8 cellular contexts compared by ENCODE assay signal in genomic region chr7:103573479-103574058, GRCh38.
A peak's percentile ranks its signal among the peaks of the same experiment; 100 is the strongest.
DNase-seq lines count a peak whose midpoint lies in the region; ATAC-seq and TF ChIP-seq lines count a peak whose summit lies in the region.

No MANE protein-coding gene starts in this region.

- no peak overlapping the region for H3K9ac ChIP-seq in SK-N-MC (ENCODE audit: insufficient read length)

- H3K9me3 Mint-ChIP-seq in activated T-cell treated with anti-CD3 and anti-CD28 coated beads, Interleukin-2, amount 50 U/mL, for 4 hours = no peaks in the 10 kb centered on the region

- H3K4me3 ChIP-seq in SK-N-MC (no peak overlapping the region), thoracic aorta (no peak overlapping the region)

- H3K36me3 Mint-ChIP-seq in activated T-cell treated with anti-CD3 and anti-CD28 coated beads, Interleukin-2, amount 50 U/mL, for 4 hours (ENCODE audit: insufficient read depth) = no peaks in the 10 kb centered on the region

- H3K9me3 ChIP-seq in SK-N-MC (ENCODE audit: low read depth, low read length) (no peaks in the 10 kb centered on the region), thoracic aorta (no peaks in the 10 kb centered on the region)

- no peak overlapping the region for H3K27ac ChIP-seq in SK-N-MC
- H3K27ac ChIP-seq in thoracic aorta = no peak overlapping the region

- peaks cover 0 to 13% of the 10 kb centered on the region in 2 donors for H3K4me1 ChIP-seq in thoracic aorta (ENCODE audit: control insufficient read depth in 1 of 2, low read depth in 2 of 2)

- H3K4me1 Mint-ChIP-seq in activated T-cell treated with anti-CD3 and anti-CD28 coated beads, Interleukin-2, amount 50 U/mL, for 4 hours (ENCODE audit: low read depth) = no peaks in the 10 kb centered on the region

- TF ChIP-seq CTCF in LNCAP (IDR thresholded peaks at IDR 0.05) (peak; percentile 66), thoracic aorta (IDR thresholded peaks at IDR 0.05) (peak; percentile 59)

- no peak overlapping the region for H3K4me3 Mint-ChIP-seq in activated T-cell treated with anti-CD3 and anti-CD28 coated beads, Interleukin-2, amount 50 U/mL, for 4 hours

- DNase-seq in DMS 273 (lab: John Stamatoyannopoulos, UW; ENCODE audit: unreplicated experiment) = peak; percentile 80
- peak; percentile 14 for DNase-seq in SK-N-MC (ENCODE audit: low read depth, low spot score)
- DNase-seq in glomerular endothelial cell (ENCODE audit: extremely low read depth, low read depth, low spot score) = peak; percentile 29
- no peak for DNase-seq in thoracic aorta (ENCODE audit: low spot score)
- no peak for DNase-seq in activated T-cell treated with anti-CD3 and anti-CD28 coated beads, Interleukin-2, amount 50 U/mL, for 4 hours

- H3K36me3 ChIP-seq in SK-N-MC (ENCODE audit: insufficient read depth, low read length) (no peaks in the 10 kb centered on the region), thoracic aorta (no peaks in the 10 kb centered on the region)

- no peak for ATAC-seq in thoracic aorta (ENCODE audit: insufficient number of reproducible peaks, low FRiP score, low read depth)
- ATAC-seq in GM21526 (IDR thresholded peaks at IDR 0.05; ENCODE audit: low FRiP score, unreplicated experiment) = no peak
- ATAC-seq in GM19035 (IDR thresholded peaks at IDR 0.05; ENCODE audit: unreplicated experiment) = no peak
- no peak for ATAC-seq in activated T-cell treated with anti-CD3 and anti-CD28 coated beads, Interleukin-2, amount 50 U/mL, for 4 hours

- H3K27me3 ChIP-seq in thoracic aorta (replicated peaks; ENCODE audit: insufficient read depth) = no peaks in the 10 kb centered on the region

- H3K27me3 Mint-ChIP-seq in activated T-cell treated with anti-CD3 and anti-CD28 coated beads, Interleukin-2, amount 50 U/mL, for 4 hours (ENCODE audit: low read depth) = peaks cover 11% of the 10 kb centered on the region

Comparison
In these comparisons a context has a peak if more than half of its experiments do, and no peak if none do; other contexts are left out.
1. DNase-seq: peak in DMS 273 (single experiment), SK-N-MC (single experiment) and glomerular endothelial cell (single experiment); none in thoracic aorta (single experiment) and activated T-cell treated with anti-CD3 and anti-CD28 coated beads, Interleukin-2, amount 50 U/mL, for 4 hours (single experiment).